8 cellular contexts compared by ENCODE assay signal in genomic region chr12:77010637-77011548, GRCh38. TPM values are rescaled to one million over a fixed set of nuclear protein-coding genes. Genes with fewer than 3 reads are reported as not detected.
DNase-seq lines count a peak whose midpoint lies in the region; ATAC-seq and TF ChIP-seq lines count a peak whose summit lies in the region.

No MANE protein-coding gene starts in this region.

- H3K9me3 ChIP-seq in mesenchymal stem cell (ENCODE audit: control insufficient read depth, low read length): no peaks in the 10 kb centered on the region

- no peak overlapping the region for H2AK5ac ChIP-seq in mesenchymal stem cell (ENCODE audit: low read length, severe bottlenecking)

- TF ChIP-seq CTCF in GM20000 (IDR thresholded peaks at IDR 0.05; ENCODE audit: extremely low read depth, missing control alignments): peak; percentile 93

- no peak overlapping the region for H3K27ac Mint-ChIP-seq in activated CD4-positive, alpha-beta memory T cell treated with anti-CD3 and anti-CD28 coated beads, Interleukin-2, amount 10 ng/mL, durations not matched to agents 7 days and 5 days

- no peak overlapping the region for H3K23ac ChIP-seq in mesenchymal stem cell (ENCODE audit: low read length in 2 of 2)

- peak overlapping the region; percentile 55 for H3K9ac ChIP-seq in mesenchymal stem cell (ENCODE audit: low read length)

- CTCF ChIA-PET in activated CD4-positive, alpha-beta memory T cell treated with anti-CD3 and anti-CD28 coated beads, Interleukin-2, amount 10 ng/mL, durations not matched to agents 7 days and 5 days (lab: Charles Lee): interaction anchor here (0.6 to 2.5 kb wide), 40 partner anchors 8 to 675 kb away, joined by 3 to 45 read pairs (median 4); no protein-coding TSS in a partner anchor

- H3K4me3 Mint-ChIP-seq in activated CD4-positive, alpha-beta memory T cell treated with anti-CD3 and anti-CD28 coated beads, Interleukin-2, amount 10 ng/mL, durations not matched to agents 7 days and 5 days: no peak overlapping the region

- peaks cover 20% of the 10 kb centered on the region for H3K27me3 Mint-ChIP-seq in activated CD4-positive, alpha-beta memory T cell treated with anti-CD3 and anti-CD28 coated beads, Interleukin-2, amount 10 ng/mL, durations not matched to agents 7 days and 5 days

- H2BK15ac ChIP-seq in mesenchymal stem cell (ENCODE audit: low read depth, poor library complexity, severe bottlenecking): no peak overlapping the region

- in situ Hi-C loops in Caki2 (cut with HindIII; ENCODE audit: low pct_unique_long_range_greater_than_20kb, low sequenced_read_pairs): no loop called here

- peaks cover 2% of the 10 kb centered on the region for H3K4me1 Mint-ChIP-seq in activated CD4-positive, alpha-beta memory T cell treated with anti-CD3 and anti-CD28 coated beads, Interleukin-2, amount 10 ng/mL, durations not matched to agents 7 days and 5 days

- peak overlapping the region; percentile 36 for H3K4me2 ChIP-seq in mesenchymal stem cell (ENCODE audit: low read length, poor library complexity, severe bottlenecking)

- no peak overlapping the region for H4K91ac ChIP-seq in mesenchymal stem cell (ENCODE audit: low read length)

- H3K27ac ChIP-seq in mesenchymal stem cell (ENCODE audit: low read length, poor library complexity, severe bottlenecking): no peak overlapping the region

- H3K4me1 ChIP-seq in mesenchymal stem cell (ENCODE audit: control insufficient read depth, insufficient read depth, low read depth, low read length): no peaks in the 10 kb centered on the region

- peak; percentile 90 for ATAC-seq in HG03575 (IDR thresholded peaks at IDR 0.05; ENCODE audit: extremely low read depth, insufficient number of reproducible peaks, low FRiP score, unreplicated experiment)

- no peaks in the 10 kb centered on the region for H3K9me3 Mint-ChIP-seq in activated CD4-positive, alpha-beta memory T cell treated with anti-CD3 and anti-CD28 coated beads, Interleukin-2, amount 10 ng/mL, durations not matched to agents 7 days and 5 days

- no peaks in the 10 kb centered on the region for H3K79me1 ChIP-seq in mesenchymal stem cell (replicated peaks; ENCODE audit: low read length, poor library complexity, severe bottlenecking)

- DNase-seq in Caki2 (ENCODE audit: low read depth) (peak; percentile 46), GM20000 (ENCODE audit: low spot score) (peak; percentile 66), NCI-H748 treated with DMSO at 0.1 percent for 48 hours (lab: John Stamatoyannopoulos, UW) (peak; percentile 83), mesenchymal stem cell (peak; percentile 87)
- peak; percentile 71 for DNase-seq in activated CD4-positive, alpha-beta memory T cell treated with anti-CD3 and anti-CD28 coated beads, Interleukin-2, amount 10 ng/mL, durations not matched to agents 7 days and 5 days
- DNase-seq in effector CD8-positive, alpha-beta T cell (lab: John Stamatoyannopoulos, UW): peak; percentile 38
- DNase-seq in stimulated activated CD8-positive, alpha-beta memory T cell treated with anti-CD3 and anti-CD28 coated beads, Interleukin-15, amount 100 ng/mL, for 48 hours (ENCODE audit: low read depth in 2 of 2): peak; percentile 28 to 51

- H3K4ac ChIP-seq in mesenchymal stem cell (ENCODE audit: low read depth in 1 of 2, low read length in 2 of 2): no peak overlapping the region

- no peak overlapping the region for H2BK12ac ChIP-seq in mesenchymal stem cell (ENCODE audit: low read length in 2 of 2)

- no peak overlapping the region for H2BK5ac ChIP-seq in mesenchymal stem cell (ENCODE audit: low read depth, low read length, poor library complexity, severe bottlenecking)

- H3K36me3 ChIP-seq in mesenchymal stem cell (ENCODE audit: control insufficient read depth in 1 of 2, insufficient read depth in 2 of 2, low read depth in 1 of 2, low read length in 2 of 2): no peaks in the 10 kb centered on the region

- no peaks in the 10 kb centered on the region for H3K36me3 Mint-ChIP-seq in activated CD4-positive, alpha-beta memory T cell treated with anti-CD3 and anti-CD28 coated beads, Interleukin-2, amount 10 ng/mL, durations not matched to agents 7 days and 5 days (ENCODE audit: low read depth)

- H2AFZ ChIP-seq in mesenchymal stem cell (ENCODE audit: low read depth, low read length): no peak overlapping the region

- H3K4me3 ChIP-seq in mesenchymal stem cell (ENCODE audit: insufficient read depth in 1 of 2, low read depth in 1 of 2, low read length in 2 of 2): no peak overlapping the region

- H3K27me3 ChIP-seq in mesenchymal stem cell (ENCODE audit: control insufficient read depth in 1 of 2, insufficient read depth in 1 of 2, low read length in 2 of 2): no peaks in the 10 kb centered on the region

- no peak overlapping the region for H2BK120ac ChIP-seq in mesenchymal stem cell (ENCODE audit: low read depth, low read length)

- POLR2A ChIA-PET in activated CD4-positive, alpha-beta memory T cell treated with anti-CD3 and anti-CD28 coated beads, Interleukin-2, amount 10 ng/mL, durations not matched to agents 7 days and 5 days (lab: Charles Lee): interaction anchor here (1.1 to 1.4 kb wide), 2 partner anchors 54 to 247 kb away, joined by 3 read pairs; partner anchors contain the start of genes E2F7 and ZDHHC17

- no peak overlapping the region for H3K18ac ChIP-seq in mesenchymal stem cell (ENCODE audit: low read depth in 1 of 2, low read length in 2 of 2)

- no peak overlapping the region for H4K8ac ChIP-seq in mesenchymal stem cell (ENCODE audit: low read length)

- WGBS in mesenchymal stem cell: 2% methylated on average over 7 of the region's 9 CpGs

- no peak overlapping the region for H3K14ac ChIP-seq in mesenchymal stem cell (ENCODE audit: low read length in 2 of 2)

RNA-seq across cellular contexts. Expression of gene E2F7, which starts 54.5 kb away (rescaled TPM):
- 2.5 and 4.7 TPM in 2 replicates for total RNA-seq in Caki2 (2014; rRNA removed; shearing (Covaris generic); ENCODE audit: low replicate concordance)
- 10 to 100 TPM; 14.2 to 19.1 TPM for total RNA-seq in activated CD4-positive, alpha-beta memory T cell treated with anti-CD3 and anti-CD28 coated beads, Interleukin-2, amount 10 ng/mL, durations not matched to agents 7 days and 5 days
- polyA plus RNA-seq in mesenchymal stem cell (2013, experiment 1 of 2): 6.2 TPM
- polyA plus RNA-seq in mesenchymal stem cell (2013, experiment 2 of 2): 6.5 TPM
